In the genomic region with DNA sequence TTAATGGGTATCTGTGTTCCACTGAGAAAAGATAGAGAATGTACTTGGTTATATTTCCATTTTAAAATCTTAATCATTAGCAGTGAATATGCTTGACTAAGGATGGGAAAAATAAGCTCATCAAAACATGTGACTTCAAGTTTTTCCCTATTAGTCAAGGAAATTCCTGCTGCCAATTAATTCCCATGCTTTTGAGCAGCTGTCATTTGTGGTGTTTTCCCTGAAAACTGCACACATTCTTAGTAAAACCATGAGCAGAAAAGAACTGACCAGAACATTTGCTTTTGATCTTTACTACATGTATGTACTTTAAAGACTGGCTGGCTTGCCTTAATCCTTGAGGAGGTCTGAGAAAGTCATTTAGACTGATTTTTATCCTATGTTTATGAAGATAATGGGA, we compare ENCODE assay signal across 2 cellular contexts.
TF ChIP-seq lines count a peak whose summit lies in the region.

No MANE protein-coding gene starts in this region.

TF ChIP-seq in SK-N-SH, 30 proteins besides CTCF, POLR2A, EP300 and RAD21 (continued from another document):
- TF ChIP-seq ELF1 (IDR thresholded peaks at IDR 0.05), result no peak
- no peak for TF ChIP-seq YY1 (IDR thresholded peaks at IDR 0.05; ENCODE audit: low read depth)
- TF ChIP-seq SMC3 (IDR thresholded peaks at IDR 0.05; ENCODE audit: low read depth, low read length), result no peak
- TF ChIP-seq, protein P1, sequence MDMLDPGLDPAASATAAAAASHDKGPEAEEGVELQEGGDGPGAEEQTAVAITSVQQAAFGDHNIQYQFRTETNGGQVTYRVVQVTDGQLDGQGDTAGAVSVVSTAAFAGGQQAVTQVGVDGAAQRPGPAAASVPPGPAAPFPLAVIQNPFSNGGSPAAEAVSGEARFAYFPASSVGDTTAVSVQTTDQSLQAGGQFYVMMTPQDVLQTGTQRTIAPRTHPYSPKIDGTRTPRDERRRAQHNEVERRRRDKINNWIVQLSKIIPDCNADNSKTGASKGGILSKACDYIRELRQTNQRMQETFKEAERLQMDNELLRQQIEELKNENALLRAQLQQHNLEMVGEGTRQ (IDR thresholded peaks at IDR 0.05; ENCODE audit: borderline replicate concordance, low read depth, low read length), result no peak
- no peak for TF ChIP-seq TEAD4 (IDR thresholded peaks at IDR 0.05; ENCODE audit: borderline replicate concordance, insufficient read depth)
- no peak for TF ChIP-seq FOXJ3 (CRISPR knock-in tag; IDR thresholded peaks at IDR 0.05)
- no peak for TF ChIP-seq TCF12 (IDR thresholded peaks at IDR 0.05)
- no peak for TF ChIP-seq RFX5 (IDR thresholded peaks at IDR 0.05; ENCODE audit: low read length)
- no peak for TF ChIP-seq NRF1 (IDR thresholded peaks at IDR 0.05; ENCODE audit: low read depth, low read length)
- no peak for TF ChIP-seq POLR2AphosphoS5 (IDR thresholded peaks at IDR 0.05; ENCODE audit: low read depth, low read length)
- TF ChIP-seq TAF1 (IDR thresholded peaks at IDR 0.05; ENCODE audit: borderline replicate concordance, low read depth, low read length), result no peak
- TF ChIP-seq RXRA (IDR thresholded peaks at IDR 0.05; ENCODE audit: borderline replicate concordance, low read depth), result no peak
- TF ChIP-seq, protein P2, sequence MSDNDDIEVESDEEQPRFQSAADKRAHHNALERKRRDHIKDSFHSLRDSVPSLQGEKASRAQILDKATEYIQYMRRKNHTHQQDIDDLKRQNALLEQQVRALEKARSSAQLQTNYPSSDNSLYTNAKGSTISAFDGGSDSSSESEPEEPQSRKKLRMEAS (IDR thresholded peaks at IDR 0.05; ENCODE audit: low read depth), result no peak
- TF ChIP-seq CHD2 (IDR thresholded peaks at IDR 0.05; ENCODE audit: low read length, partially characterized antibody), result no peak
- no peak for TF ChIP-seq MXI1 (IDR thresholded peaks at IDR 0.05; ENCODE audit: low read depth, low read length)

TF ChIP-seq in SK-N-SH treated with all-trans-retinoic acid at 6 μM for 48 hours, 23 proteins besides CTCF, POLR2A, EP300 and RAD21 (continued from another document):
- no peak for TF ChIP-seq ARNTL (CRISPR knock-in tag; IDR thresholded peaks at IDR 0.05; ENCODE audit: borderline replicate concordance, low read depth)
- TF ChIP-seq, protein P3, sequence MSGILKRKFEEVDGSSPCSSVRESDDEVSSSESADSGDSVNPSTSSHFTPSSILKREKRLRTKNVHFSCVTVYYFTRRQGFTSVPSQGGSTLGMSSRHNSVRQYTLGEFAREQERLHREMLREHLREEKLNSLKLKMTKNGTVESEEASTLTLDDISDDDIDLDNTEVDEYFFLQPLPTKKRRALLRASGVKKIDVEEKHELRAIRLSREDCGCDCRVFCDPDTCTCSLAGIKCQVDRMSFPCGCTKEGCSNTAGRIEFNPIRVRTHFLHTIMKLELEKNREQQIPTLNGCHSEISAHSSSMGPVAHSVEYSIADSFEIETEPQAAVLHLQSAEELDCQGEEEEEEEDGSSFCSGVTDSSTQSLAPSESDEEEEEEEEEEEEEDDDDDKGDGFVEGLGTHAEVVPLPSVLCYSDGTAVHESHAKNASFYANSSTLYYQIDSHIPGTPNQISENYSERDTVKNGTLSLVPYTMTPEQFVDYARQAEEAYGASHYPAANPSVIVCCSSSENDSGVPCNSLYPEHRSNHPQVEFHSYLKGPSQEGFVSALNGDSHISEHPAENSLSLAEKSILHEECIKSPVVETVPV (CRISPR knock-in tag; IDR thresholded peaks at IDR 0.05), result no peak
- TF ChIP-seq RARB (CRISPR knock-in tag; IDR thresholded peaks at IDR 0.05), result no peak
